In the genomic region with DNA sequence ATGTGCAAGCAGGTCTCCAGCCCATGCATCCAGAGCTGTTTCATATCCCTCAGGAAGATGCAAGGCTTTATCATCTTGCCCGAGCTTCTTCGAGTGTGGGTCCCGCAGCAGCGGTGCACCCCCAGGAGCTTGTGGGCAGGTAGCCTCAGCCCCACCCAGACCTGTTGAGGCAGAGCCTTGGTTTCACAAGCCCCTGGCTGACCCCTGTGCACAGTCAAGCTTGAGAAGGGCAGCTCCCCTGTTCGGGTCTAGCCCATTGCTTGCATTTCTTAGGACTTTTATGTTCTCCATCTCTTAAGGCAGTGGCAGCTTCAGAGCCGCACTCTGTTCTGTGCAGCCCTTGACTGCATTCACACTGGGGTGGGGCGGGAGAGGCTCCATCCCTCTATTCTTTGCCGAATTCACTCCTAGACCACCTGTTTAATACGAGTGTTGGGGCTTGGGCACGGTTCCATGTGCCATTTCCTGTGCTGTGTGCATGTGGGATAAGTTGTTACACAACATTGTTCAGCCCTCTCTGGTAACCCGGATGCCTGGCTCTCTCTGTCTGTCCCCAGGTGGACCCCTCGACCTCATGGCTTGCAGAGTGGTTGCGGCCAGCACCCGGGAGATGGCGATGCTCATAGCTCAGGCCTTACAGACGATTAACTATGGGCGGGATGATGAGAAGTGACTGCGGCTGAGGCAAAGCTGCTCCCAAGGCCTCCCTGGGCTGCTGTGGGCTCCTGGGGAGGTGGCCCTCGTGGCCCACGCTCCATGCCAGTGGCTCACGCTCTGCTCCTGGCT, we compare ENCODE assay signal across 23 cellular contexts. TPM values are rescaled to one million over a fixed set of nuclear protein-coding genes. Genes with fewer than 3 reads are reported as not detected.
DNase-seq lines count a peak whose midpoint lies in the region; ATAC-seq and TF ChIP-seq lines count a peak whose summit lies in the region.
"Had no signal": no experiment of that assay in that cellular context is flagged by ENCODE, and none has a peak within 500 bp of the region (broad histone marks: within the 10 kb centered on the region; RNA-seq: fewer than 3 reads in every experiment).

No MANE protein-coding gene starts in this region.

- TF ChIP-seq CTCF in esophagus muscularis mucosa (IDR thresholded peaks at IDR 0.05) (no peak), nephron progenitor cell (IDR thresholded peaks at IDR 0.05) (no peak), type B pancreatic cell (conservative IDR thresholded peaks at IDR 0.05) (no peak), lower lobe of right lung (IDR thresholded peaks at IDR 0.05) (no peak)

- H3K27me3 Mint-ChIP-seq in T-helper 17 cell: no peaks in the 10 kb centered on the region
- H3K27me3 Mint-ChIP-seq in nephron progenitor cell (ENCODE audit: low read depth, poor library complexity): peaks cover 2% of the 10 kb centered on the region
- no peaks in the 10 kb centered on the region for H3K27me3 Mint-ChIP-seq in type B pancreatic cell
- H3K27me3 Mint-ChIP-seq: CD4-positive, alpha-beta memory T cell; IgD-negative memory B cell had no signal

- H3K27me3 ChIP-seq in esophagus muscularis mucosa (no peaks in the 10 kb centered on the region), lower lobe of right lung (ENCODE audit: low read depth) (no peaks in the 10 kb centered on the region)
- H3K27me3 ChIP-seq: SJSA1 had no signal

- H3K4me3 ChIP-seq in esophagus muscularis mucosa (no peak overlapping the region), lower lobe of right lung (no peak overlapping the region)
- H3K4me3 ChIP-seq: SJSA1 had no signal

- 84% methylated on average over 9 of the region's 21 CpGs for WGBS in esophagus muscularis mucosa

- ATAC-seq in T-helper 17 cell (no peak), HG03175 (IDR thresholded peaks at IDR 0.05; ENCODE audit: unreplicated experiment) (no peak), lower lobe of right lung (no peak)
- ATAC-seq: Right ventricle myocardium inferior had no signal

- H3K4me3 Mint-ChIP-seq in T-helper 17 cell: no peak overlapping the region
- H3K4me3 Mint-ChIP-seq in nephron progenitor cell: no peak overlapping the region
- H3K4me3 Mint-ChIP-seq in type B pancreatic cell: no peak overlapping the region
- H3K4me3 Mint-ChIP-seq: CD4-positive, alpha-beta memory T cell; IgD-negative memory B cell had no signal

- peak overlapping the region in 3 of 4 donors; percentile 25 to 73 (median 69) for H3K27ac ChIP-seq in esophagus muscularis mucosa (replicated peaks in 1 of 4)
- H3K27ac ChIP-seq in lower lobe of right lung: no peak overlapping the region
- H3K27ac ChIP-seq: SJSA1 had no signal

- H3K36me3 ChIP-seq in esophagus muscularis mucosa (peaks cover 8 to 46% (median 39%) of the 10 kb centered on the region in 4 donors), lower lobe of right lung (peaks cover 38% of the 10 kb centered on the region)
- H3K36me3 ChIP-seq: SJSA1 had no signal

- DNase-seq in T-helper 17 cell (no peak), esophagus muscularis mucosa (ENCODE audit: extremely low spot score) (no peak), nephron progenitor cell (no peak), type B pancreatic cell (ENCODE audit: extremely low spot score, unreplicated experiment) (peak; percentile 53), NCI-H526 treated with DMSO at 0.1 percent for 48 hours (lab: John Stamatoyannopoulos, UW) (no peak), lower lobe of right lung (no peak)
- no peak for DNase-seq in activated effector memory CD4-positive, alpha-beta T cell treated with Interleukin-2 at 50 U/mL for 16 hours
- DNase-seq: CD4-positive, alpha-beta memory T cell; DMS153; GOT3; HCEC 1CT; MV-4-11; NCI-H1105 treated with DMSO at 0.1 percent for 48 hours; NCI-H1694; NCI-H2081; NCI-H2171; NCI-H345; NCI-H524 treated with DMSO at 0.1 percent for 48 hours; OCI-M1 had no signal

- intact Hi-C loops in esophagus muscularis mucosa (cut with DNase I) (no loop called here), lower lobe of right lung (cut with DNase I) (no loop called here)

- H3K4me1 ChIP-seq in esophagus muscularis mucosa (peaks cover 18 to 59% (median 40%) of the 10 kb centered on the region in 4 donors), lower lobe of right lung (no peaks in the 10 kb centered on the region)
- H3K4me1 ChIP-seq: SJSA1 had no signal

- no peak for TF ChIP-seq POLR2A in esophagus muscularis mucosa (IDR thresholded peaks at IDR 0.05; ENCODE audit: low read depth)

- H3K4me1 Mint-ChIP-seq in T-helper 17 cell: peaks cover under 1% of the 10 kb centered on the region
- peaks cover 66% of the 10 kb centered on the region for H3K4me1 Mint-ChIP-seq in nephron progenitor cell
- peaks cover 17% of the 10 kb centered on the region for H3K4me1 Mint-ChIP-seq in type B pancreatic cell (ENCODE audit: unreplicated experiment)
- H3K4me1 Mint-ChIP-seq: CD4-positive, alpha-beta memory T cell had no signal

- no peak for TF ChIP-seq EP300 in esophagus muscularis mucosa (IDR thresholded peaks at IDR 0.05)

- H3K9me3 Mint-ChIP-seq in nephron progenitor cell (no peaks in the 10 kb centered on the region), type B pancreatic cell (no peaks in the 10 kb centered on the region)
- H3K9me3 Mint-ChIP-seq: CD4-positive, alpha-beta memory T cell; IgD-negative memory B cell had no signal

- no peaks in the 10 kb centered on the region for H3K36me3 Mint-ChIP-seq in T-helper 17 cell (ENCODE audit: low read depth)
- peaks cover 37% of the 10 kb centered on the region for H3K36me3 Mint-ChIP-seq in nephron progenitor cell (ENCODE audit: low read depth)
- H3K36me3 Mint-ChIP-seq in type B pancreatic cell: peaks cover 7% of the 10 kb centered on the region
- H3K36me3 Mint-ChIP-seq: CD4-positive, alpha-beta memory T cell had no signal

- H3K9me3 ChIP-seq in T-helper 17 cell (ENCODE audit: control insufficient read depth, low read length, poor library complexity, severe bottlenecking): no peaks in the 10 kb centered on the region
- H3K9me3 ChIP-seq in esophagus muscularis mucosa: no peaks in the 10 kb centered on the region
- no peaks in the 10 kb centered on the region for H3K9me3 ChIP-seq in lower lobe of right lung
- H3K9me3 ChIP-seq: SJSA1 had no signal

- H3K27ac Mint-ChIP-seq in T-helper 17 cell (peak overlapping the region; percentile 21), nephron progenitor cell (peak overlapping the region; percentile 85), type B pancreatic cell (no peak overlapping the region)
- H3K27ac Mint-ChIP-seq: CD4-positive, alpha-beta memory T cell had no signal

RNA-seq across cellular contexts. Expression of a gene that starts 48.7 kb away (rescaled TPM):
- 1 to 10 TPM; 4.3 to 5.8 TPM for total RNA-seq in T-helper 17 cell
- total RNA-seq in esophagus muscularis mucosa: 100 to 1,000 TPM in 3 of 4 donors, 10 to 100 TPM in 1; 90.1 to 317 (median 165) TPM
- total RNA-seq in type B pancreatic cell (ENCODE audit: low replicate concordance): 53.6 and 56.3 TPM in 2 replicates
- total RNA-seq in lower lobe of right lung: 54.2 TPM
